In genomic region chr4:173252024-173252935, GRCh38 we compare ENCODE assay signal across 8 cellular contexts.
DNase-seq lines count a peak whose midpoint lies in the region; ATAC-seq, FAIRE-seq and TF ChIP-seq lines count a peak whose summit lies in the region.

No MANE protein-coding gene starts in this region.

- H3K9me3 ChIP-seq in GM12878 (replicated peaks; ENCODE audit: control insufficient read depth, insufficient read depth, low read length) (no peaks in the 10 kb centered on the region; the same call in 2 of the 3 replicates), HepG2 (ENCODE audit: low read length) (no peaks in the 10 kb centered on the region)

- 30% methylated on average over 6 of the region's 6 CpGs for WGBS in GM12878 (ENCODE audit: insufficient coverage, insufficient replicate concordance, low lambda C conversion rate, missing lambda C conversion rate)
- WGBS in HepG2 (ENCODE audit: low lambda C conversion rate): 0% methylated on average over 6 of the region's 6 CpGs

- H4K20me1 ChIP-seq in GM12878 (ENCODE audit: control insufficient read depth, insufficient read depth) (no peaks in the 10 kb centered on the region), HepG2 (ENCODE audit: insufficient read depth, low read length) (no peaks in the 10 kb centered on the region)

- H3K27ac ChIP-seq in GM12878 (ENCODE audit: control insufficient read depth, insufficient read depth) (peak overlapping the region; percentile 61), HepG2 (ENCODE audit: extremely low read length, insufficient read depth, low read length) (no peak overlapping the region)

- H3K4me1 ChIP-seq in GM12878 (ENCODE audit: control insufficient read depth, insufficient read depth, low read length) (peaks cover 26% of the 10 kb centered on the region), HepG2 (ENCODE audit: insufficient read depth, low read length) (no peaks in the 10 kb centered on the region)

- peak; percentile 57 for DNase-seq in CD1c-positive myeloid dendritic cell (ENCODE audit: extremely low spot score)
- peak; percentile 92 for DNase-seq in NCI-H2107 treated with DMSO at 0.1 percent for 48 hours (lab: John Stamatoyannopoulos, UW; ENCODE audit: unreplicated experiment)
- peak; percentile 68 for DNase-seq in GM12878 (ENCODE audit: low read depth, low spot score)
- DNase-seq in HepG2 (ENCODE audit: low spot score): peak; percentile 22
- no peak for DNase-seq in putamen (ENCODE audit: low spot score)
- DNase-seq in germinal center (ENCODE audit: low spot score): no peak

- H2AFZ ChIP-seq in GM12878 (ENCODE audit: control insufficient read depth, low read depth, low read length): no peak overlapping the region
- H2AFZ ChIP-seq in HepG2 (ENCODE audit: low read length): no peak overlapping the region

- POLR2A ChIA-PET in GM12878 (lab: Charles Lee) (interaction anchor here (0.5 to 0.9 kb wide), 3 partner anchors 82 to 810 kb away, joined by 3 read pairs; no protein-coding TSS in a partner anchor), HepG2 (lab: Yijun Ruan, JAX) (interaction anchor here (0.6 kb wide), 1 partner anchor 118 kb away, joined by 4 read pairs; the partner anchor contains the start of gene SAP30)

- H3K36me3 ChIP-seq in GM12878 (ENCODE audit: control insufficient read depth in 2 of 2, insufficient read depth in 2 of 2, low read length in 1 of 2): peaks cover 0 to 5% of the 10 kb centered on the region in 2 experiments; a peak in 2 of 4 replicates
- no peaks in the 10 kb centered on the region for H3K36me3 ChIP-seq in HepG2 (replicated peaks in 1 of 2; ENCODE audit: control insufficient read depth in 1 of 2, insufficient read depth in 2 of 2, low read length in 2 of 2)

- BruUV-seq in GM12878 (replicated peaks; lab: Mats Ljungman, UMichigan) (no TSS peak), HepG2 (replicated peaks; lab: Mats Ljungman, UMichigan) (no TSS peak)

- ATAC-seq in GM18909 (IDR thresholded peaks at IDR 0.05; ENCODE audit: poor library complexity, unreplicated experiment) (peak; percentile 95), HG03095 (IDR thresholded peaks at IDR 0.05; ENCODE audit: unreplicated experiment) (peak; percentile 85), GM12878 (peak; percentile 51), HepG2 (peak; percentile 50)

- RAD21 ChIA-PET in GM12878 (lab: Charles Lee; ENCODE audit: unreplicated experiment): interaction anchor here (0.6 kb wide), 1 partner anchor 11 kb away, joined by 3 read pairs; no protein-coding TSS in a partner anchor

- no peak overlapping the region for H3K9ac ChIP-seq in GM12878 (ENCODE audit: control insufficient read depth, insufficient read depth, low read length)
- no peak overlapping the region for H3K9ac ChIP-seq in HepG2 (ENCODE audit: insufficient read depth, low read depth, low read length)

- H3K4me3 ChIP-seq in GM12878 (no peak overlapping the region), HepG2 (replicated peaks in 1 of 3; ENCODE audit: insufficient read depth in 1 of 3, low read depth in 2 of 3, low read length in 3 of 3) (no peak overlapping the region)

- no peak overlapping the region; the same call in 1 of the 2 replicates for H3K4me2 ChIP-seq in GM12878 (ENCODE audit: control insufficient read depth, insufficient read depth)
- no peak overlapping the region for H3K4me2 ChIP-seq in HepG2 (ENCODE audit: low read depth, low read length)

- CTCF ChIA-PET in GM12878 (lab: Yijun Ruan, JAX) (interaction anchor here (1.0 to 6.2 kb wide), 2 partner anchors 85 to 230 kb away, joined by 3 to 127 read pairs; no protein-coding TSS in a partner anchor), HepG2 (lab: Yijun Ruan, JAX; ENCODE audit: low intra/inter-chr PET ratio, low total read pairs) (no interaction called here)

- TF ChIP-seq EP300 in GM12878 (IDR thresholded peaks at IDR 0.05; ENCODE audit: borderline replicate concordance in 1 of 2, control insufficient read depth in 1 of 2, low read depth in 2 of 2, low read length in 2 of 2) (no peak; a peak in 1 of 4 replicates), HepG2 (IDR thresholded peaks at IDR 0.05; ENCODE audit: low read depth in 2 of 2, low read length in 2 of 2) (no peak), HepG2 (CRISPR knock-in tag; IDR thresholded peaks at IDR 0.05; ENCODE audit: borderline replicate concordance) (no peak)

- no peak for TF ChIP-seq POLR2A in GM12878 (IDR thresholded peaks at IDR 0.05; ENCODE audit: low read depth, low read length)
- TF ChIP-seq POLR2A in HepG2 (IDR thresholded peaks at IDR 0.05; ENCODE audit: insufficient read depth in 1 of 2, low read depth in 2 of 2, low read length in 2 of 2): no peak

- peak; percentile 49 for FAIRE-seq in GM12878 (lab: Jason Lieb, UNC)
- FAIRE-seq in HepG2 (lab: Jason Lieb, UNC): no peak

- H3K79me2 ChIP-seq in GM12878 (ENCODE audit: control insufficient read depth, insufficient read depth, low read length) (peaks cover 23% of the 10 kb centered on the region), HepG2 (ENCODE audit: insufficient read depth, low read length) (no peaks in the 10 kb centered on the region)

- SMC1A ChIA-PET in GM12878 (lab: Charles Lee; ENCODE audit: uncharacterized antibody, unreplicated experiment): interaction anchor here (0.8 to 2.5 kb wide), 5 partner anchors 57 to 239 kb away, joined by 3 to 18 read pairs (median 3); partner anchors contain the start of gene GALNT7

- TF ChIP-seq RAD21 in GM12878 (IDR thresholded peaks at IDR 0.05; ENCODE audit: insufficient read depth, low read depth, low read length) (peak; percentile 14; the same call in 1 of the 2 replicates), HepG2 (CRISPR knock-in tag; IDR thresholded peaks at IDR 0.05) (no peak)

- in situ Hi-C loops in GM12878 (cut with MboI) (no loop called here), HepG2 (cut with HindIII; ENCODE audit: extremely low pct_ligation_motif_present, low pct_unique_long_range_greater_than_20kb) (no loop called here)

- intact Hi-C loops in GM12878 (cut with micrococcal nuclease; ENCODE audit: unreplicated experiment): loop anchor here (10.0 kb wide), 1 partner anchor 357 kb away; no protein-coding TSS in a partner anchor
- intact Hi-C loops in HepG2 (cut with micrococcal nuclease; ENCODE audit: unreplicated experiment): no loop called here

- H3K27me3 ChIP-seq in GM12878 (replicated peaks in 1 of 2; ENCODE audit: control insufficient read depth in 2 of 2, insufficient read depth in 2 of 2, low read length in 1 of 2): no peaks in the 10 kb centered on the region
- H3K27me3 ChIP-seq in HepG2 (ENCODE audit: control insufficient read depth in 1 of 2, insufficient read depth in 2 of 2, low read length in 2 of 2): no peaks in the 10 kb centered on the region; a peak in 2 of 5 replicates

- TF ChIP-seq CTCF in GM12878 (IDR thresholded peaks at IDR 0.05 in 2 of 3, conservative IDR thresholded peaks at IDR 0.05 in 1 of 3; ENCODE audit: control insufficient read depth in 2 of 3, extremely low read depth in 1 of 3, insufficient read depth in 1 of 3, low read depth in 3 of 3, low read length in 3 of 3) (no peak), HepG2 (CRISPR knock-in tag; IDR thresholded peaks at IDR 0.05) (no peak)

TF ChIP-seq in GM12878, 131 proteins besides CTCF, POLR2A, EP300 and RAD21 (continues in another document):
- TF ChIP-seq ZNF622 (IDR thresholded peaks at IDR 0.05) (no peak), ZZZ3 (IDR thresholded peaks at IDR 0.05; ENCODE audit: control insufficient read depth, insufficient read length, low read depth) (no peak), USF2 (IDR thresholded peaks at IDR 0.05; ENCODE audit: borderline replicate concordance, low read depth, low read length) (no peak), ATF3 (IDR thresholded peaks at IDR 0.05; ENCODE audit: borderline replicate concordance, extremely low read depth, low read depth, low read length) (peak; percentile 23; the same call in 1 of the 2 replicates), TCF3 (IDR thresholded peaks at IDR 0.05; ENCODE audit: borderline replicate concordance, insufficient read depth, low read depth, low read length) (peak; percentile 93; the same call in 1 of the 2 replicates), TCF7 (IDR thresholded peaks at IDR 0.05; ENCODE audit: borderline replicate concordance) (no peak), RELA (IDR thresholded peaks at IDR 0.05; ENCODE audit: borderline replicate concordance, partially characterized antibody) (no peak)

TF ChIP-seq in HepG2, 621 proteins besides CTCF, POLR2A, EP300 and RAD21 (continues in another document):
- TF ChIP-seq NPAS2 (CRISPR knock-in tag; IDR thresholded peaks at IDR 0.05; ENCODE audit: borderline replicate concordance): no peak
- TF ChIP-seq ZBTB2 (CRISPR knock-in tag; IDR thresholded peaks at IDR 0.05; ENCODE audit: low read depth): no peak
- peak; percentile 67; the same call in 1 of the 2 replicates for TF ChIP-seq MIER2 (CRISPR knock-in tag; IDR thresholded peaks at IDR 0.05)
- TF ChIP-seq ZNF280B (CRISPR knock-in tag; IDR thresholded peaks at IDR 0.05; ENCODE audit: borderline replicate concordance): no peak
- no peak for TF ChIP-seq ZNF331 (CRISPR knock-in tag; IDR thresholded peaks at IDR 0.05)
- TF ChIP-seq ZNF432 (CRISPR knock-in tag; IDR thresholded peaks at IDR 0.05; ENCODE audit: borderline replicate concordance): no peak
- TF ChIP-seq ZNF569 (CRISPR knock-in tag; IDR thresholded peaks at IDR 0.05; ENCODE audit: borderline replicate concordance): no peak

Comparison
In these comparisons a context has a peak if more than half of its experiments do, and no peak if none do; other contexts are left out.
1. DNase-seq: peak in CD1c-positive myeloid dendritic cell (single experiment), NCI-H2107 treated with DMSO at 0.1 percent for 48 hours (single experiment), GM12878 (single experiment) and HepG2 (single experiment); none in putamen (single experiment) and germinal center (single experiment).
2. Peak in every context shown above with its lines, with median percentiles within 50 percentile points of each other: ATAC-seq.